In the genomic region with DNA sequence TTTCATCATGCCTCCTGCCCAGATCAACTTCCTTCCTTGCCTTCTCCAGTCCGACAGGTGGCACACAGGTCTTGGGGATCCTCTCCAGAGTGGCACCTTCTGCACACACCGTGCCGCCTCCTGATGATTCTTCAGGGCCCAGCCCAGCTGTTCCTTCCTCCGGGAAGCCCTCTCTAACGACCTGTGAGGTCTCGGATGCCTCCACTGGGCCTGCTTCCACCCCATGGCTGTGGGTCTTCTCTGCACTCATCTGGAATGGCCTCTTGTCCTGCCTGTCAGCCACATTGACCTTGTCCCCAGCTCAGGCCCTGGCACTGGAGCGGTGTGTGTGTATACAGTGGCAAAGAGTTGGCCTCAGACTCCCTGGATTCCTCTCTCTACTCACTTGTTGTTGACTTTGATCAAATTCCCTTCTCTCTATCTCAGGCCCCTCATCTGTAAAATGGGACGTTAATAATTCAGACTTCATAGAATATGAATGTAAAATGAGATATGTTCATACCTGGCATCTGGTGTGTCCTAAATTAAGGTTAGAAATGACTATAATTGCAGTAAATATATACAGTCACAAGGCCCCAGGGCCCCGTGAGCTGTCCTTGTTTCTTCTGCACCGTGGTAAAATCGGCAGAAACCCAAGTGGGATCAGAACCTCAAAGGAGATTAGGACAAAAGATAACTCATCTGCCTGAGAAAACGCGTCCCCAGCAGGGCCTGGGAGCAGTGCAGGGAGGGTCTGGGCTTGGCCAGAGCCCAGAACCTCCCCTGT, we compare ENCODE assay signal across 1 cellular context.
TF ChIP-seq lines count a peak whose summit lies in the region.

No MANE protein-coding gene starts in this region.

TF ChIP-seq in endothelial cell of umbilical vein, 7 proteins besides CTCF, POLR2A, EP300 and RAD21:
- no peak for TF ChIP-seq EZH2 (IDR thresholded peaks at IDR 0.05; ENCODE audit: borderline replicate concordance, low read depth, low read length, severe bottlenecking)
- no peak for TF ChIP-seq JUN (IDR thresholded peaks at IDR 0.05; ENCODE audit: borderline replicate concordance, insufficient read depth, insufficient read length, low read depth)
- TF ChIP-seq, protein P1, sequence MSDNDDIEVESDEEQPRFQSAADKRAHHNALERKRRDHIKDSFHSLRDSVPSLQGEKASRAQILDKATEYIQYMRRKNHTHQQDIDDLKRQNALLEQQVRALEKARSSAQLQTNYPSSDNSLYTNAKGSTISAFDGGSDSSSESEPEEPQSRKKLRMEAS (IDR thresholded peaks at IDR 0.05; ENCODE audit: insufficient read depth, insufficient read length): no peak
- no peak for TF ChIP-seq MYC (IDR thresholded peaks at IDR 0.05; ENCODE audit: low read depth, low read length)
- no peak for TF ChIP-seq POLR2AphosphoS5 (IDR thresholded peaks at IDR 0.05; ENCODE audit: insufficient read depth, low read depth, low read length)
- no peak for TF ChIP-seq GATA2 (IDR thresholded peaks at IDR 0.05; ENCODE audit: insufficient read depth, insufficient read length, low read depth, low read length)
- no peak for TF ChIP-seq FOS (IDR thresholded peaks at IDR 0.05; ENCODE audit: borderline replicate concordance, insufficient read depth, low read length)
